In the genomic region with DNA sequence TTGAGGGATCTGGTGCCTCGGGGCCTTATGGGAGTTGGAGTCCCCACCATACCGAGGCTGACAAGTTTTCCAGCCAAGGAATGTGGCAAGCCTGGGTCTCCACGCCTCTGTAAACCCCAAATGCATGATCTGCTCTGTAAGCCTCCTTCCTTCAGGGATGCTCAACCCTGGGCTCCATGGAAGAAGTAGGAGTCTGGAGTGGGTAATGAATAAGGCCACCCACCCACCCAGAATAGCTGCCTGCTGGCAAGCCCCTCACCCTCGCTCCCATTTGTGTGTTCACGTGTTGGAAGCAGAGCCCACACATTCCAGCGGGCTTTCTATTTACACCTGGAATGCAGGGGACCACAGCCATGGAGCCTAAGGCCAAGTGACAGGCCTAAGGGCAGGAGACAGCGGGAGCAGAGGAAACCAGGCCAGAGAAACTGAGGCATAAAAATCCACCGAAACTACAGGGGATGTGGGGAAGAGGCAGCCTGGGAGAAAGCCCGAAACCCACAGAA, we compare ENCODE assay signal across 8 cellular contexts. TPM values are rescaled to one million over a fixed set of nuclear protein-coding genes. Genes with fewer than 3 reads are reported as not detected.
DNase-seq lines count a peak whose midpoint lies in the region; ATAC-seq and TF ChIP-seq lines count a peak whose summit lies in the region.

No MANE protein-coding gene starts in this region.

- H3K4me1 ChIP-seq in ES-I3 (ENCODE audit: insufficient read depth, low read length): peaks cover 10% of the 10 kb centered on the region
- peaks cover 45% of the 10 kb centered on the region for H3K4me1 ChIP-seq in SJSA1 (replicated peaks)
- H3K4me1 ChIP-seq in fibroblast of lung (ENCODE audit: control insufficient read depth, extremely low read depth, insufficient read depth, low read length): peaks cover 10% of the 10 kb centered on the region
- H3K4me1 ChIP-seq in rectal smooth muscle tissue (ENCODE audit: control insufficient read depth, insufficient read depth, low read length): peaks cover 25% of the 10 kb centered on the region

- no peaks in the 10 kb centered on the region for H3K9me3 ChIP-seq in ES-I3 (ENCODE audit: control insufficient read depth, insufficient read depth, low read length)
- no peaks in the 10 kb centered on the region for H3K9me3 ChIP-seq in SJSA1 (replicated peaks)
- no peaks in the 10 kb centered on the region for H3K9me3 ChIP-seq in fibroblast of lung (ENCODE audit: control insufficient read depth, insufficient read depth, low read depth, low read length)

- H3K27me3 ChIP-seq in SJSA1 (replicated peaks): no peaks in the 10 kb centered on the region
- no peaks in the 10 kb centered on the region for H3K27me3 ChIP-seq in fibroblast of lung (ENCODE audit: control insufficient read depth, insufficient read depth, low read length)
- H3K27me3 ChIP-seq in rectal smooth muscle tissue (ENCODE audit: control insufficient read depth, insufficient read depth, low read length): peaks cover 3% of the 10 kb centered on the region

- H3K9ac ChIP-seq in ES-I3 (ENCODE audit: low read depth, low read length): peak overlapping the region; percentile 61; the same call in 1 of the 2 replicates
- H3K9ac ChIP-seq in fibroblast of lung (ENCODE audit: insufficient read depth, low read length): peak overlapping the region; percentile 72
- H3K9ac ChIP-seq in rectal smooth muscle tissue (ENCODE audit: low read length): no peak overlapping the region

- H3K79me2 ChIP-seq in fibroblast of lung (ENCODE audit: control insufficient read depth, insufficient read depth, low read length): peaks cover 32% of the 10 kb centered on the region

- ATAC-seq in HG03469 (IDR thresholded peaks at IDR 0.05; ENCODE audit: unreplicated experiment): no peak

- H4K20me1 ChIP-seq in fibroblast of lung (ENCODE audit: control insufficient read depth, extremely low read depth, insufficient read depth, low read length): no peaks in the 10 kb centered on the region

- DNase-seq in SJSA1 (ENCODE audit: low read depth in 1 of 2, low spot score in 2 of 2) (no peak), fibroblast of lung (ENCODE audit: low read depth in 2 of 2) (no peak), KG1 (lab: John Stamatoyannopoulos, UW) (no peak), NCI-H82 (lab: John Stamatoyannopoulos, UW) (no peak), T1000 (lab: John Stamatoyannopoulos, UW) (no peak)

- H3K4me3 ChIP-seq in SJSA1 (peak overlapping the region; percentile 28), fibroblast of lung (replicated peaks in 1 of 4; ENCODE audit: control extremely low read depth in 1 of 4, insufficient read depth in 1 of 4, low read depth in 3 of 4, low read length in 4 of 4) (peak overlapping the region; percentile 40 to 78 (median 56)), rectal smooth muscle tissue (ENCODE audit: low read length) (peak overlapping the region; percentile 67)

- H3K36me3 ChIP-seq in ES-I3 (ENCODE audit: insufficient read depth, low read length): no peaks in the 10 kb centered on the region
- peaks cover 5% of the 10 kb centered on the region for H3K36me3 ChIP-seq in SJSA1
- no peaks in the 10 kb centered on the region for H3K36me3 ChIP-seq in fibroblast of lung (ENCODE audit: control insufficient read depth, insufficient read depth, low read length)
- H3K36me3 ChIP-seq in rectal smooth muscle tissue (ENCODE audit: control insufficient read depth, insufficient read depth, low read length): no peaks in the 10 kb centered on the region

- H3K4me2 ChIP-seq in fibroblast of lung (ENCODE audit: extremely low read depth, insufficient read depth, low read length): peak overlapping the region; percentile 76

- H3K27ac ChIP-seq in SJSA1 (no peak overlapping the region), fibroblast of lung (ENCODE audit: insufficient read depth, low read length) (peak overlapping the region; percentile 89), rectal smooth muscle tissue (ENCODE audit: low read depth, low read length) (peak overlapping the region; percentile 87)

- no peak for TF ChIP-seq CTCF in fibroblast of lung (conservative IDR thresholded peaks at IDR 0.05 in 1 of 2, IDR thresholded peaks at IDR 0.05 in 1 of 2; ENCODE audit: low read depth in 1 of 2, low read length in 2 of 2)

- no peak overlapping the region for H2AFZ ChIP-seq in fibroblast of lung (ENCODE audit: low read length)

RNA-seq across cellular contexts. Expression of gene DLG4, which starts 4.4 kb away (rescaled TPM):
- 8.9 and 9.3 TPM in 2 replicates for total RNA-seq in SJSA1 (2014; rRNA removed; shearing (Covaris generic))
- 12.6 and 22.0 TPM in 2 replicates for total RNA-seq in fibroblast of lung
- 11.3 and 14.2 TPM in 2 replicates for polyA plus RNA-seq in fibroblast of lung
- 12.9 and 16.0 TPM in 2 replicates for polyA plus RNA-seq in fibroblast of lung (2012)
- 25.9 and 29.9 TPM in 2 replicates for polyA minus RNA-seq in fibroblast of lung (ENCODE audit: low replicate concordance)

RNA-seq across cellular contexts. Expression of gene ACADVL, which starts 4.6 kb away (rescaled TPM):
- 205 and 227 TPM in 2 replicates for total RNA-seq in SJSA1 (2014; rRNA removed; shearing (Covaris generic))
- 185 and 313 TPM in 2 replicates for total RNA-seq in fibroblast of lung
- polyA plus RNA-seq in fibroblast of lung: 129 and 143 TPM in 2 replicates
- 193 and 213 TPM in 2 replicates for polyA plus RNA-seq in fibroblast of lung (2012)
- polyA minus RNA-seq in fibroblast of lung (ENCODE audit: low replicate concordance): 320 and 330 TPM in 2 replicates

RNA-seq across cellular contexts. Expression of gene DVL2, which starts 19.1 kb away (rescaled TPM):
- total RNA-seq in SJSA1 (2014; rRNA removed; shearing (Covaris generic)): 30.6 and 45.3 TPM in 2 replicates
- 91.8 and 95.8 TPM in 2 replicates for total RNA-seq in fibroblast of lung
- polyA plus RNA-seq in fibroblast of lung: 8.1 and 8.6 TPM in 2 replicates
- polyA plus RNA-seq in fibroblast of lung (2012): 34.1 and 36.8 TPM in 2 replicates
- polyA minus RNA-seq in fibroblast of lung (ENCODE audit: low replicate concordance): 70.9 and 73.8 TPM in 2 replicates

RNA-seq across cellular contexts. Expression of gene PHF23, which starts 24.1 kb away (rescaled TPM):
- total RNA-seq in SJSA1 (2014; rRNA removed; shearing (Covaris generic)): 27.5 and 30.3 TPM in 2 replicates
- 41.6 and 45.4 TPM in 2 replicates for total RNA-seq in fibroblast of lung
- polyA plus RNA-seq in fibroblast of lung: 46.6 and 48.7 TPM in 2 replicates
- polyA plus RNA-seq in fibroblast of lung (2012): 47.2 and 48.1 TPM in 2 replicates
- 52.1 and 77.2 TPM in 2 replicates for polyA minus RNA-seq in fibroblast of lung (ENCODE audit: low replicate concordance)

RNA-seq across cellular contexts. Expression of gene GABARAP, which starts 27.1 kb away (rescaled TPM):
- 139 and 146 TPM in 2 replicates for total RNA-seq in SJSA1 (2014; rRNA removed; shearing (Covaris generic))
- 173 and 224 TPM in 2 replicates for total RNA-seq in fibroblast of lung
- polyA plus RNA-seq in fibroblast of lung: 978 and 1,154 TPM in 2 replicates
- polyA plus RNA-seq in fibroblast of lung (2012): 670 and 826 TPM in 2 replicates
- polyA minus RNA-seq in fibroblast of lung (ENCODE audit: low replicate concordance): 530 and 737 TPM in 2 replicates
